10 cellular contexts compared by ENCODE assay signal in genomic region chr5:55991768-55992486, GRCh38. TPM values are rescaled to one million over a fixed set of nuclear protein-coding genes. Genes with fewer than 3 reads are reported as not detected.
A peak's percentile ranks its signal among the peaks of the same experiment; 100 is the strongest.
DNase-seq lines count a peak whose midpoint lies in the region; ATAC-seq, FAIRE-seq and TF ChIP-seq lines count a peak whose summit lies in the region.
"Had no signal": no experiment of that assay in that cellular context is flagged by ENCODE, and none has a peak within 500 bp of the region (broad histone marks: within the 10 kb centered on the region; RNA-seq: fewer than 3 reads in every experiment).

No MANE protein-coding gene starts in this region.

- TF ChIP-seq CTCF in CD14-positive monocyte (IDR thresholded peaks at IDR 0.05) (no peak), nephron (IDR thresholded peaks at IDR 0.05; ENCODE audit: unreplicated experiment in 3 of 3) (no peak)

- peak overlapping the region; percentile 83 for H3K27ac ChIP-seq in cingulate gyrus (ENCODE audit: low read depth, low read length)

- H3K9me3 Mint-ChIP-seq in CD14-positive monocyte (peaks cover 0 to 5% (median 0%) of the 10 kb centered on the region in 7 donors), nephron (no peaks in the 10 kb centered on the region)

- peak overlapping the region; percentile 95 for H3K4me3 ChIP-seq in MG63

- no peaks in the 10 kb centered on the region for H3K27me3 Mint-ChIP-seq in CD14-positive monocyte (ENCODE audit: low read depth in 3 of 3)
- no peaks in the 10 kb centered on the region for H3K27me3 Mint-ChIP-seq in nephron (ENCODE audit: low read depth)
- H3K27me3 Mint-ChIP-seq: progenitor cell of endocrine pancreas had no signal

- intact Hi-C loops in CD14-positive monocyte (cut with micrococcal nuclease), result loop anchor here (10.0 kb wide), 3 partner anchors 183 to 1183 kb away; partner anchors contain the start of gene GPBP1 (in 1 of the 2)

- no peak for FAIRE-seq in urothelium cell line (lab: Jason Lieb, UNC)
- FAIRE-seq: GM12892 had no signal

- peak overlapping the region in 4 of 7 donors; percentile 2 to 97 (median 4) for H3K27ac Mint-ChIP-seq in CD14-positive monocyte
- no peak overlapping the region for H3K27ac Mint-ChIP-seq in nephron
- H3K27ac Mint-ChIP-seq: progenitor cell of endocrine pancreas had no signal

- no peak for DNase-seq in CD14-positive monocyte (ENCODE audit: low spot score)
- DNase-seq in MG63, result no peak
- no peak for DNase-seq in Ammon's horn (ENCODE audit: low spot score)
- DNase-seq in urothelium cell line (ENCODE audit: low spot score), result no peak
- no peak for DNase-seq in NCI-H748 (lab: John Stamatoyannopoulos, UW; ENCODE audit: unreplicated experiment)

- H3K36me3 Mint-ChIP-seq in CD14-positive monocyte (peaks cover 12 to 19% of the 10 kb centered on the region in 2 donors), nephron (ENCODE audit: low read depth) (peaks cover 13% of the 10 kb centered on the region)

- no peaks in the 10 kb centered on the region for H3K27me3 ChIP-seq in MG63

- peaks cover 8% of the 10 kb centered on the region for H3K9me3 ChIP-seq in MG63

- H3K4me3 Mint-ChIP-seq in CD14-positive monocyte (peak overlapping the region in 1 of 2 donors; percentile 98), nephron (peak overlapping the region; percentile 20 to 41 (median 37))

- peaks cover 32% of the 10 kb centered on the region for H3K36me3 ChIP-seq in MG63

- H3K4me1 Mint-ChIP-seq in CD14-positive monocyte (peaks cover 66% of the 10 kb centered on the region), nephron (peaks cover 45% of the 10 kb centered on the region)

- ATAC-seq in HG02973 (IDR thresholded peaks at IDR 0.05; ENCODE audit: unreplicated experiment), result no peak

RNA-seq across cellular contexts. Expression of gene IL6ST, which starts 2.8 kb away (rescaled TPM):
- polyA plus RNA-seq in CD14-positive monocyte, result 10 to 100 TPM; 25.7 to 28.7 TPM
- total RNA-seq in MG63 (2014; rRNA removed; shearing (Covaris generic); ENCODE audit: low replicate concordance), result 127 and 219 TPM in 2 replicates

Comparison
In these comparisons a context has a peak if more than half of its experiments do, and no peak if none do; other contexts are left out.
1. H3K27ac Mint-ChIP-seq: peak in CD14-positive monocyte (4 of 7); none in nephron (0 of 3).